In genomic region chr12:131950182-131950913, GRCh38 we compare ENCODE assay signal across 8 cellular contexts. TPM values are rescaled to one million over a fixed set of nuclear protein-coding genes. Genes with fewer than 3 reads are reported as not detected.
DNase-seq lines count a peak whose midpoint lies in the region; ATAC-seq, FAIRE-seq and TF ChIP-seq lines count a peak whose summit lies in the region.

No MANE protein-coding gene starts in this region.

- H3K4me3 ChIP-seq in WI38 (ENCODE audit: low read depth, low read length) (peak overlapping the region; percentile 93), H1 (ENCODE audit: extremely low read depth in 1 of 4, insufficient read depth in 2 of 4, low read depth in 3 of 4, low read length in 4 of 4) (peak overlapping the region; percentile 62 to 92 (median 84)), mucosa of stomach (ENCODE audit: low read length) (peak overlapping the region; percentile 80), thymus (ENCODE audit: low read length) (peak overlapping the region; percentile 98)

- POLR2A ChIA-PET in H1 (lab: Charles Lee; ENCODE audit: partially characterized antibody), result interaction anchor here (1.0 to 2.0 kb wide), 10 partner anchors 10 to 175 kb away, joined by 3 to 7 read pairs (median 3); no protein-coding TSS in a partner anchor

- peak overlapping the region; percentile 85; the same call in 1 of the 2 replicates for H4K8ac ChIP-seq in H1 (ENCODE audit: extremely low read depth, insufficient read depth, low read length)

- FAIRE-seq in H1 (lab: Jason Lieb, UNC), result no peak

- peak overlapping the region; percentile 23 for H3K4ac ChIP-seq in H1 (replicated peaks; ENCODE audit: insufficient read length, low read depth, low read length)

- H3K4me1 ChIP-seq in H1 (replicated peaks in 1 of 4; ENCODE audit: control insufficient read depth in 3 of 4, insufficient read depth in 4 of 4, low read length in 3 of 4), result peaks cover 0 to 4% (median 1%) of the 10 kb centered on the region in 4 experiments; a peak in 5 of 7 replicates
- H3K4me1 ChIP-seq in mucosa of stomach (ENCODE audit: control insufficient read depth, insufficient read depth, low read length), result peaks cover 9% of the 10 kb centered on the region
- peaks cover 5% of the 10 kb centered on the region for H3K4me1 ChIP-seq in thymus (ENCODE audit: control insufficient read depth, insufficient read depth, low read length)

- TF ChIP-seq POLR2A in H1 (IDR thresholded peaks at IDR 0.05; ENCODE audit: control extremely low read depth in 1 of 2, low read depth in 2 of 2, low read length in 2 of 2), result peak in 1 of 2 experiments; percentile 18; a peak in 2 of 3 replicates

- H3K79me1 ChIP-seq in H1 (ENCODE audit: low read depth, low read length), result no peaks in the 10 kb centered on the region

- peak overlapping the region; percentile 32; the same call in 1 of the 2 replicates for H3K18ac ChIP-seq in H1 (ENCODE audit: extremely low read depth, low read length)

- H2BK20ac ChIP-seq in H1 (ENCODE audit: low read length), result no peak overlapping the region

- no peak overlapping the region for H2AFZ ChIP-seq in H1 (ENCODE audit: low read length)

- TF ChIP-seq CTCF in WI38 (IDR thresholded peaks at IDR 0.05; ENCODE audit: low read depth, low read length), result no peak
- TF ChIP-seq CTCF in H1 (IDR thresholded peaks at IDR 0.05; ENCODE audit: control extremely low read depth in 1 of 3, insufficient read depth in 1 of 3, low read depth in 1 of 3, low read length in 3 of 3), result no peak

- TF ChIP-seq RAD21 in H1 (IDR thresholded peaks at IDR 0.05 in 1 of 2, conservative IDR thresholded peaks at IDR 0.05 in 1 of 2; ENCODE audit: low read depth in 2 of 2, low read length in 2 of 2), result no peak

- peaks cover 1 to 6% of the 10 kb centered on the region in 2 experiments for H4K20me1 ChIP-seq in H1 (replicated peaks in 1 of 2; ENCODE audit: control insufficient read depth in 1 of 2, insufficient read depth in 2 of 2, low read length in 2 of 2)

- peak overlapping the region; percentile 71 to 91 (median 76); a peak in 6 of 7 replicates for H3K9ac ChIP-seq in H1 (replicated peaks in 1 of 4; ENCODE audit: extremely low read depth in 1 of 4, low read depth in 3 of 4, low read length in 3 of 4)
- H3K9ac ChIP-seq in mucosa of stomach (ENCODE audit: low read length), result peak overlapping the region; percentile 87

- H3K27ac ChIP-seq in H1 (ENCODE audit: low read depth, low read length) (peak overlapping the region; percentile 32; the same call in 1 of the 2 replicates), thymus (ENCODE audit: low read depth) (peak overlapping the region; percentile 60)

- no peak overlapping the region for H3K23ac ChIP-seq in H1 (ENCODE audit: insufficient read length)

- ATAC-seq in GM19043 (IDR thresholded peaks at IDR 0.05; ENCODE audit: low read depth, unreplicated experiment) (peak; percentile 27), HG03196 (IDR thresholded peaks at IDR 0.05; ENCODE audit: unreplicated experiment) (peak; percentile 25)

- no peak overlapping the region for H2BK120ac ChIP-seq in H1 (replicated peaks; ENCODE audit: low read depth, low read length)

- CTCF ChIA-PET in H1 (lab: Charles Lee; ENCODE audit: partially characterized antibody), result interaction anchor here (1.7 kb wide), 1 partner anchor 13 kb away, joined by 6 read pairs; no protein-coding TSS in a partner anchor

- H3K9me3 ChIP-seq in H1 (ENCODE audit: insufficient read depth in 2 of 2, low read depth in 1 of 2, low read length in 1 of 2), result no peaks in the 10 kb centered on the region
- H3K9me3 ChIP-seq in mucosa of stomach (ENCODE audit: control insufficient read depth, low read length), result no peaks in the 10 kb centered on the region
- no peaks in the 10 kb centered on the region for H3K9me3 ChIP-seq in thymus (ENCODE audit: control insufficient read depth)

- H3K79me2 ChIP-seq in H1 (ENCODE audit: control insufficient read depth in 1 of 2, insufficient read depth in 2 of 2, low read length in 2 of 2), result peaks cover 9 to 48% of the 10 kb centered on the region in 2 experiments; a peak in 3 of 4 replicates

- H3K14ac ChIP-seq in H1 (ENCODE audit: insufficient read length), result no peak overlapping the region

- H3K36me3 ChIP-seq in H1 (ENCODE audit: control insufficient read depth in 2 of 4, insufficient read depth in 4 of 4, low read length in 3 of 4), result no peaks in the 10 kb centered on the region
- no peaks in the 10 kb centered on the region for H3K36me3 ChIP-seq in mucosa of stomach (ENCODE audit: control insufficient read depth, insufficient read depth, low read length)
- H3K36me3 ChIP-seq in thymus (ENCODE audit: control insufficient read depth, insufficient read depth), result no peaks in the 10 kb centered on the region

- H3K56ac ChIP-seq in H1 (replicated peaks; ENCODE audit: insufficient read length, low read depth, low read length), result peak overlapping the region; percentile 46

- H4K91ac ChIP-seq in H1 (replicated peaks; ENCODE audit: insufficient read length, low read length), result peak overlapping the region; percentile 65

- peak overlapping the region; percentile 51 to 73 for H3K4me2 ChIP-seq in H1 (ENCODE audit: insufficient read depth in 1 of 2, low read depth in 2 of 2, low read length in 2 of 2)

- no peak overlapping the region for H2BK12ac ChIP-seq in H1 (ENCODE audit: low read depth, low read length)

- H2AK5ac ChIP-seq in H1 (ENCODE audit: low read depth, low read length), result no peak overlapping the region

- no peak overlapping the region for H2BK15ac ChIP-seq in H1 (ENCODE audit: low read length)

- H4K5ac ChIP-seq in H1 (ENCODE audit: insufficient read length, low read depth, low read length), result no peak overlapping the region

- WGBS in H1 (ENCODE audit: extremely low coverage in 1 of 2, insufficient coverage in 1 of 2, insufficient read length in 1 of 2, insufficient replicate concordance in 2 of 2, low coverage in 1 of 2, low lambda C conversion rate in 2 of 2, missing lambda C conversion rate in 1 of 2), 2 experiments, result 10% methylated on average over 60 of the region's 79 CpGs; no CpG with 5 or more reads in 1 of the 2 experiments
- 2% methylated on average over 79 of the region's 79 CpGs for WGBS in thymus

- peak; percentile 61 for DNase-seq in AG20443 (ENCODE audit: low spot score)
- no peak for DNase-seq in H1 (ENCODE audit: low read depth in 1 of 2, low spot score in 2 of 2)
- DNase-seq in NK-92 (lab: John Stamatoyannopoulos, UW; ENCODE audit: unreplicated experiment), result no peak

- no peak overlapping the region for H2BK5ac ChIP-seq in H1 (ENCODE audit: low read depth, low read length)

- no peak for TF ChIP-seq EP300 in H1 (IDR thresholded peaks at IDR 0.05; ENCODE audit: borderline replicate concordance in 1 of 2, low read depth in 2 of 2, low read length in 2 of 2)

- H3K23me2 ChIP-seq in H1 (ENCODE audit: low read depth, low read length), result no peaks in the 10 kb centered on the region; the same call in 1 of the 2 replicates

- no peaks in the 10 kb centered on the region for H3K27me3 ChIP-seq in H1 (replicated peaks in 1 of 4; ENCODE audit: control insufficient read depth in 3 of 4, extremely low read depth in 1 of 4, insufficient read depth in 3 of 4, low read length in 3 of 4)
- H3K27me3 ChIP-seq in mucosa of stomach (ENCODE audit: control insufficient read depth, insufficient read depth, low read length), result no peaks in the 10 kb centered on the region
- no peaks in the 10 kb centered on the region for H3K27me3 ChIP-seq in thymus (ENCODE audit: control insufficient read depth, insufficient read depth)

TF ChIP-seq in H1, 55 proteins besides CTCF, POLR2A, EP300 and RAD21 (continues in another document):
- no peak for TF ChIP-seq RNF2 (IDR thresholded peaks at IDR 0.05; ENCODE audit: borderline replicate concordance, low read depth, low read length, missing control alignments, poor library complexity, severe bottlenecking)
- TF ChIP-seq KDM5A (IDR thresholded peaks at IDR 0.05; ENCODE audit: low read length), result no peak
- no peak for TF ChIP-seq TEAD4 (IDR thresholded peaks at IDR 0.05; ENCODE audit: low read depth, low read length)
- no peak for TF ChIP-seq NRF1 (IDR thresholded peaks at IDR 0.05; ENCODE audit: low read depth, low read length)
- no peak for TF ChIP-seq CHD1 (IDR thresholded peaks at IDR 0.05; ENCODE audit: low read depth, low read length)
- no peak for TF ChIP-seq YY1 (IDR thresholded peaks at IDR 0.05; ENCODE audit: low read depth, low read length)

RNA-seq across cellular contexts. Expression of gene EP400, which starts 0.6 kb away (rescaled TPM):
- 69.6 and 69.7 TPM in 2 replicates for total RNA-seq in H1 (2021; fragmentation: NEBNext Ultra II Directional; extraction: Animal tissue kit (Norgen Biotek cat#: 25700))
- polyA plus RNA-seq in H1 (2011; rRNA removed), result 13.1 and 16.2 TPM in 2 replicates
- polyA plus RNA-seq in H1 (2011; cell fraction: cytosol; rRNA removed), result 9.9 TPM
- 43.9 TPM for polyA plus RNA-seq in H1 (2011; cell fraction: nucleus; rRNA removed)
- 41.3 to 47.5 TPM (median 44.4 TPM) in 4 replicates for polyA plus RNA-seq in H1 (2012, experiment 1 of 2)
- polyA plus RNA-seq in H1 (2012, experiment 2 of 2), result 14.9 TPM
- 29.6 TPM for polyA plus RNA-seq in H1 (2013, experiment 1 of 2)
- 24.5 TPM for polyA plus RNA-seq in H1 (2013, experiment 2 of 2)
- 22.0 and 23.0 TPM in 2 replicates for polyA minus RNA-seq in H1 (2011; rRNA and poly(A)+ RNA removed)
- 27.4 TPM for polyA minus RNA-seq in H1 (2011; cell fraction: cytosol; rRNA and poly(A)+ RNA removed)
- polyA minus RNA-seq in H1 (2011; cell fraction: nucleus; rRNA and poly(A)+ RNA removed), result 33.5 TPM
- polyA plus RNA-seq in thymus, result 28.9 TPM

RNA-seq across cellular contexts. Expression of gene PUS1, which starts 21.3 kb away (rescaled TPM):
- total RNA-seq in H1 (2021; fragmentation: NEBNext Ultra II Directional; extraction: Animal tissue kit (Norgen Biotek cat#: 25700)), result 81.2 and 82.5 TPM in 2 replicates
- polyA plus RNA-seq in H1 (2011; rRNA removed), result 48.1 and 65.7 TPM in 2 replicates
- polyA plus RNA-seq in H1 (2011; cell fraction: cytosol; rRNA removed), result 74.1 TPM
- polyA plus RNA-seq in H1 (2011; cell fraction: nucleus; rRNA removed), result 85.2 TPM
- polyA plus RNA-seq in H1 (2012, experiment 1 of 2), result 57.7 to 80.3 TPM (median 73.5 TPM) in 4 replicates
- polyA plus RNA-seq in H1 (2012, experiment 2 of 2), result 51.6 TPM
- polyA plus RNA-seq in H1 (2013, experiment 1 of 2), result 42.1 TPM
- polyA plus RNA-seq in H1 (2013, experiment 2 of 2), result 42.7 TPM
- 28.4 and 37.6 TPM in 2 replicates for polyA minus RNA-seq in H1 (2011; rRNA and poly(A)+ RNA removed)
- polyA minus RNA-seq in H1 (2011; cell fraction: cytosol; rRNA and poly(A)+ RNA removed), result 50.9 TPM
- polyA minus RNA-seq in H1 (2011; cell fraction: nucleus; rRNA and poly(A)+ RNA removed), result 40.6 TPM
- polyA plus RNA-seq in thymus, result 30.0 TPM

RNA-seq across cellular contexts. Expression of gene ULK1, which starts 55.9 kb away (rescaled TPM):
- total RNA-seq in H1 (2021; fragmentation: NEBNext Ultra II Directional; extraction: Animal tissue kit (Norgen Biotek cat#: 25700)), result 44.1 and 48.5 TPM in 2 replicates
- polyA plus RNA-seq in H1 (2011; rRNA removed), result 13.0 and 26.4 TPM in 2 replicates
- 11.9 TPM for polyA plus RNA-seq in H1 (2011; cell fraction: cytosol; rRNA removed)
- 127 TPM for polyA plus RNA-seq in H1 (2011; cell fraction: nucleus; rRNA removed)
- polyA plus RNA-seq in H1 (2012, experiment 1 of 2), result 26.7 to 43.8 TPM (median 39.0 TPM) in 4 replicates
- polyA plus RNA-seq in H1 (2012, experiment 2 of 2), result 26.9 TPM
- polyA plus RNA-seq in H1 (2013, experiment 1 of 2), result 23.4 TPM
- 23.0 TPM for polyA plus RNA-seq in H1 (2013, experiment 2 of 2)
- 12.9 and 16.5 TPM in 2 replicates for polyA minus RNA-seq in H1 (2011; rRNA and poly(A)+ RNA removed)
- polyA minus RNA-seq in H1 (2011; cell fraction: cytosol; rRNA and poly(A)+ RNA removed), result 29.4 TPM
- 42.7 TPM for polyA minus RNA-seq in H1 (2011; cell fraction: nucleus; rRNA and poly(A)+ RNA removed)
- 39.2 TPM for polyA plus RNA-seq in thymus
